8 cellular contexts compared by ENCODE assay signal in the genomic region with DNA sequence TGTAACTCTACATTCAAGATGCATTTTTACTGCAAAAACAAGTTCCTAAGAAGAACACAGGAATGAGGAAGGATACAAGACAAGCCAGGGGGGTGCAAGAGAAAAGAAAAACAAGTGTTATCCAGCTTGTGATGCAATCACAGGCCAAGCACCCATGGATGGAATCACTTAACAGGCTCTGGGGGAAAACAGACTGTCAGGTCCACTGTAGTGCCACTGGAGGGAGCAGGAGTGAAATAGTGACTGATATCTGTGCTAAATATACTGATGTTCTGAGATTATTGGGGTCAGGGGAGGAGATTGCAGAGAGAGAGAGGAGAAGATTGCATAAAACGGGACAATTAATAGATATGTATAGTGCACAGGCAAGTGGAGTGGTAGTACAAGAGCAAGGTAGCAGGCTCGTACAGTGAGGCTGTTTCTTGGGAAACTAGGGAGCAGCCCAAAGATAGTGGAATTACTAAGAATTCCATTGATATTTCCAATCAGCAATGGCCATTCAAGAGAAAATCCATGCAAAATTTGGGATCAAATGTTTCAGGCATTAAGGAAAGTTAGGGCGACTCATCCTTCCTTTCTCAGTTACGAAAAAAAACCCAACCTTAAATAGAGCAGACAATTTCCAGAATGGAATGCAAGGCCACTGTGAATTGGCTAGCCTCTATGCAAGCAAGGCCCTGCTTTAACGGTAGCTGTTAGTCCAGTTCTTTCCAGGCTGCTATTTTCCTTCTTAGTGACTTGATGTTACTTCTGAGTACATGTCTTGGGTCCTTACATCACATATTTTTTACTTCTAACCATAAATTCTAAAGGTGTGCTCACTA. TPM values are rescaled to one million over a fixed set of nuclear protein-coding genes. Genes with fewer than 3 reads are reported as not detected.
DNase-seq lines count a peak whose midpoint lies in the region; ATAC-seq and TF ChIP-seq lines count a peak whose summit lies in the region.

No MANE protein-coding gene starts in this region.

- no peak overlapping the region for H3K4me3 ChIP-seq in AG04449 (ENCODE audit: low read depth, low read length)
- H3K4me3 ChIP-seq in dorsolateral prefrontal cortex, result no peak overlapping the region

- H3K27me3 ChIP-seq in dorsolateral prefrontal cortex, result no peaks in the 10 kb centered on the region

- no peak overlapping the region for H3K27ac ChIP-seq in dorsolateral prefrontal cortex

- no peak for ATAC-seq in HG03175 (IDR thresholded peaks at IDR 0.05; ENCODE audit: unreplicated experiment)
- no peak for ATAC-seq in HG03469 (IDR thresholded peaks at IDR 0.05; ENCODE audit: unreplicated experiment)

- CTCF ChIA-PET in AG04449 (lab: Yijun Ruan, JAX), result interaction anchor here (0.6 to 11.5 kb wide), 25 partner anchors 10 to 750 kb away, joined by 3 to 436 read pairs (median 7); a partner anchor contains a TSS

- POLR2A ChIA-PET in AG04449 (lab: Yijun Ruan, JAX), result interaction anchor here (0.6 to 1.5 kb wide), 5 partner anchors 52 to 484 kb away, joined by 3 to 5 read pairs (median 3); a partner anchor contains a TSS

- DNase-seq in AG04449 (ENCODE audit: low read depth, low spot score) (peak; percentile 75), HT-29 (ENCODE audit: low spot score) (peak; percentile 70), amniotic epithelial cell (ENCODE audit: low read depth) (peak; percentile 81), kidney glomerular epithelial cell (lab: John Stamatoyannopoulos, UW) (peak; percentile 72), dorsolateral prefrontal cortex (no peak)
- DNase-seq in activated effector memory CD4-positive, alpha-beta T cell treated with anti-CD3 and anti-CD28 coated beads, Interleukin-2, amount 50 U/mL, for 16 hours, result no peak

- TF ChIP-seq CTCF in AG04449 (IDR thresholded peaks at IDR 0.05; ENCODE audit: insufficient read depth, low read length, missing control alignments) (peak; percentile 72), dorsolateral prefrontal cortex (IDR thresholded peaks at IDR 0.05 in 54 of 56, conservative IDR thresholded peaks at IDR 0.05 in 2 of 56; ENCODE audit: low read depth in 1 of 56, partially characterized antibody in 56 of 56) (peak in 13 of 56 donors; percentile 4 to 28 (median 14))

- intact Hi-C loops in dorsolateral prefrontal cortex (cut with DNase I), result no loop called here

RNA-seq across cellular contexts. Expression of a gene that starts 52.2 kb away (rescaled TPM):
- total RNA-seq in HT-29 (2014; rRNA removed; shearing (Covaris generic)), result 0.50 and 0.58 TPM in 2 replicates
- 10 to 100 TPM; 15.1 to 46.7 (median 30.2) TPM for total RNA-seq in dorsolateral prefrontal cortex

RNA-seq across cellular contexts. Expression of a gene that starts 53.7 kb away (rescaled TPM):
- total RNA-seq in HT-29 (2014; rRNA removed; shearing (Covaris generic)), result not detected in 2 replicates
- 1 to 10 TPM in 1 of 120 experiments, under 1 TPM in 52, not detected in 67; 0.16 to 1.5 (median 0.31) TPM for total RNA-seq in dorsolateral prefrontal cortex

Comparison
In these comparisons a context has a peak if more than half of its experiments do, and no peak if none do; other contexts are left out.
1. DNase-seq: peak in AG04449 (single experiment), HT-29 (single experiment), amniotic epithelial cell (single experiment) and kidney glomerular epithelial cell (single experiment); none in activated effector memory CD4-positive, alpha-beta T cell treated with anti-CD3 and anti-CD28 coated beads, Interleukin-2, amount 50 U/mL, for 16 hours (single experiment) and dorsolateral prefrontal cortex (0 of 10).
2. RNA of a gene that starts 52.2 kb away (total RNA-seq): 15.1 to 46.7 TPM in dorsolateral prefrontal cortex; 0.50 to 0.58 TPM in HT-29; every median in the first group is over 10 times any median in the second.